In genomic region chr3:50290116-50290745, GRCh38 we compare ENCODE assay signal across 1 cellular context.
TF ChIP-seq lines count a peak whose summit lies in the region.

No MANE protein-coding gene starts in this region.

TF ChIP-seq in H1, 55 proteins besides CTCF, POLR2A, EP300 and RAD21:
- TF ChIP-seq TAF1 (IDR thresholded peaks at IDR 0.05; ENCODE audit: low read depth, low read length), result no peak
